ENCODE assay signal across 8 cellular contexts in the genomic region with DNA sequence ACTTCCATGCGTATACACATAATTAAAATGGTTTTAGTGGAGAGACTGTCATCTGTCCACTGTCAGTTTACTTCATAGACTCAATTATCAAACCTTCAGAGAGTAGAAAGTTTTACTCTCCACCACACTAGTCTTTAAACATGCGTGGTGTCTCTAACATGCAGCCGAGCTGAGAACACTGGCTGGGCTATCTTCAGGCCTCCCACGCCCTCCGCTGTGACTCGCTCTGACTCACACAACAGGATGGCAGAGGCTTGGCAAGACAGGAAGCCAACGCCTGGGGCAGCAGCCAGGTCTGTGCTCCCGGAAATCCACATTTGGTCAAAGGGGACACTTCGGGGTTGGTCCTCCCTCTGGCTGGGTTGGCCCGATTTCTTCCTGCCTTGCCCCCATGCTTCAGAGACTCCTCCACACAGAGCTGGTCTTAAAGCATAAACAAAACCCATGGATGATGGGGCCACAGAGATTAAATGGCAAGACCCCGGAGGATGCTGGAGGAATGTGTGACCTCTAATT. TPM values are rescaled to one million over a fixed set of nuclear protein-coding genes. Genes with fewer than 3 reads are reported as not detected.
A peak's percentile ranks its signal among the peaks of the same experiment; 100 is the strongest.
DNase-seq lines count a peak whose midpoint lies in the region; ATAC-seq and TF ChIP-seq lines count a peak whose summit lies in the region.

No MANE protein-coding gene starts in this region.

- no peak overlapping the region for H3K4me3 ChIP-seq in cardiac fibroblast (replicated peaks in 1 of 2; ENCODE audit: low read depth in 2 of 2, low read length in 2 of 2)
- no peak overlapping the region for H3K4me3 ChIP-seq in liver (ENCODE audit: low read depth in 1 of 3, low read length in 3 of 3)

- DNase-seq in DMS 273 (lab: John Stamatoyannopoulos, UW; ENCODE audit: unreplicated experiment) = peak; percentile 83
- DNase-seq in Kasumi-1 (lab: John Stamatoyannopoulos, UW) = peak; percentile 93 to 96
- DNase-seq in activated CD4-positive, CD25-positive, alpha-beta regulatory T cell treated with anti-CD3 and anti-CD28 coated beads, Interleukin-2, amount 50 U/mL, for 16 hours (ENCODE audit: low read depth, low spot score) = peak; percentile 73
- DNase-seq in cardiac fibroblast (ENCODE audit: low read depth in 2 of 2) = peak; percentile 96 to 97
- DNase-seq in stimulated activated CD8-positive, alpha-beta memory T cell treated with anti-CD3 and anti-CD28 coated beads, Interleukin-12 subunit alpha, Interleukin-12 subunit beta, amount 100 ng/mL, for 1 hour (ENCODE audit: low read depth) = peak; percentile 74
- DNase-seq in NAMALWA (ENCODE audit: low spot score) = no peak

- H3K9ac ChIP-seq in liver (ENCODE audit: low read depth in 1 of 2, low read length in 2 of 2) = no peak overlapping the region

- H3K27ac ChIP-seq in liver (ENCODE audit: low read depth in 1 of 2, low read length in 2 of 2) = peak overlapping the region; percentile 55 to 78

- no peaks in the 10 kb centered on the region for H3K27me3 ChIP-seq in liver (ENCODE audit: control insufficient read depth in 4 of 4, insufficient read depth in 4 of 4, low read length in 3 of 4)

- TF ChIP-seq CTCF in cardiac fibroblast (IDR thresholded peaks at IDR 0.05; ENCODE audit: low read depth, low read length) (no peak), liver (IDR thresholded peaks at IDR 0.05; ENCODE audit: low read depth, low read length, missing input control) (no peak)

- H3K4me1 ChIP-seq in liver (ENCODE audit: control insufficient read depth in 4 of 4, insufficient read depth in 4 of 4, low read length in 3 of 4) = peaks cover 2 to 7% (median 5%) of the 10 kb centered on the region in 4 donors

- WGBS in liver = 57% methylated on average over 11 of the region's 11 CpGs

- H3K36me3 ChIP-seq in liver (ENCODE audit: control insufficient read depth in 4 of 4, insufficient read depth in 3 of 4, low read depth in 1 of 4, low read length in 3 of 4) = no peaks in the 10 kb centered on the region

- TF ChIP-seq RAD21 in liver (IDR thresholded peaks at IDR 0.05) = no peak

- peak; percentile 46 for ATAC-seq in GM21576 (IDR thresholded peaks at IDR 0.05; ENCODE audit: unreplicated experiment)

- H3K9me3 ChIP-seq in liver (ENCODE audit: control insufficient read depth in 4 of 4, low read length in 3 of 4) = no peaks in the 10 kb centered on the region

TF ChIP-seq in liver, 16 proteins besides CTCF, POLR2A, EP300 and RAD21:
- TF ChIP-seq FOXA1 (IDR thresholded peaks at IDR 0.05) (no peak), FOXA2 (IDR thresholded peaks at IDR 0.05) (no peak), JUND (IDR thresholded peaks at IDR 0.05) (peak; percentile 19 to 28), YY1 (IDR thresholded peaks at IDR 0.05) (no peak), SP1 (IDR thresholded peaks at IDR 0.05) (peak; percentile 17), TAF1 (conservative IDR thresholded peaks at IDR 0.05) (no peak), EGR1 (IDR thresholded peaks at IDR 0.05; ENCODE audit: low read depth in 2 of 2) (no peak), HNF4G (IDR thresholded peaks at IDR 0.05) (no peak), HNF4A (conservative IDR thresholded peaks at IDR 0.05) (no peak), GABPA (IDR thresholded peaks at IDR 0.05 in 1 of 2, conservative IDR thresholded peaks at IDR 0.05 in 1 of 2) (no peak), RXRA (IDR thresholded peaks at IDR 0.05) (no peak), NR2F2 (IDR thresholded peaks at IDR 0.05) (peak; percentile 26)
- TF ChIP-seq, protein P1, sequence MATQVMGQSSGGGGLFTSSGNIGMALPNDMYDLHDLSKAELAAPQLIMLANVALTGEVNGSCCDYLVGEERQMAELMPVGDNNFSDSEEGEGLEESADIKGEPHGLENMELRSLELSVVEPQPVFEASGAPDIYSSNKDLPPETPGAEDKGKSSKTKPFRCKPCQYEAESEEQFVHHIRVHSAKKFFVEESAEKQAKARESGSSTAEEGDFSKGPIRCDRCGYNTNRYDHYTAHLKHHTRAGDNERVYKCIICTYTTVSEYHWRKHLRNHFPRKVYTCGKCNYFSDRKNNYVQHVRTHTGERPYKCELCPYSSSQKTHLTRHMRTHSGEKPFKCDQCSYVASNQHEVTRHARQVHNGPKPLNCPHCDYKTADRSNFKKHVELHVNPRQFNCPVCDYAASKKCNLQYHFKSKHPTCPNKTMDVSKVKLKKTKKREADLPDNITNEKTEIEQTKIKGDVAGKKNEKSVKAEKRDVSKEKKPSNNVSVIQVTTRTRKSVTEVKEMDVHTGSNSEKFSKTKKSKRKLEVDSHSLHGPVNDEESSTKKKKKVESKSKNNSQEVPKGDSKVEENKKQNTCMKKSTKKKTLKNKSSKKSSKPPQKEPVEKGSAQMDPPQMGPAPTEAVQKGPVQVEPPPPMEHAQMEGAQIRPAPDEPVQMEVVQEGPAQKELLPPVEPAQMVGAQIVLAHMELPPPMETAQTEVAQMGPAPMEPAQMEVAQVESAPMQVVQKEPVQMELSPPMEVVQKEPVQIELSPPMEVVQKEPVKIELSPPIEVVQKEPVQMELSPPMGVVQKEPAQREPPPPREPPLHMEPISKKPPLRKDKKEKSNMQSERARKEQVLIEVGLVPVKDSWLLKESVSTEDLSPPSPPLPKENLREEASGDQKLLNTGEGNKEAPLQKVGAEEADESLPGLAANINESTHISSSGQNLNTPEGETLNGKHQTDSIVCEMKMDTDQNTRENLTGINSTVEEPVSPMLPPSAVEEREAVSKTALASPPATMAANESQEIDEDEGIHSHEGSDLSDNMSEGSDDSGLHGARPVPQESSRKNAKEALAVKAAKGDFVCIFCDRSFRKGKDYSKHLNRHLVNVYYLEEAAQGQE (IDR thresholded peaks at IDR 0.05) = no peak
- TF ChIP-seq, protein P2, sequence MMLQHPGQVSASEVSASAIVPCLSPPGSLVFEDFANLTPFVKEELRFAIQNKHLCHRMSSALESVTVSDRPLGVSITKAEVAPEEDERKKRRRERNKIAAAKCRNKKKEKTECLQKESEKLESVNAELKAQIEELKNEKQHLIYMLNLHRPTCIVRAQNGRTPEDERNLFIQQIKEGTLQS (IDR thresholded peaks at IDR 0.05) = no peak
- TF ChIP-seq, protein P3, sequence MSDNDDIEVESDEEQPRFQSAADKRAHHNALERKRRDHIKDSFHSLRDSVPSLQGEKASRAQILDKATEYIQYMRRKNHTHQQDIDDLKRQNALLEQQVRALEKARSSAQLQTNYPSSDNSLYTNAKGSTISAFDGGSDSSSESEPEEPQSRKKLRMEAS (IDR thresholded peaks at IDR 0.05) = no peak
- TF ChIP-seq, protein P4, sequence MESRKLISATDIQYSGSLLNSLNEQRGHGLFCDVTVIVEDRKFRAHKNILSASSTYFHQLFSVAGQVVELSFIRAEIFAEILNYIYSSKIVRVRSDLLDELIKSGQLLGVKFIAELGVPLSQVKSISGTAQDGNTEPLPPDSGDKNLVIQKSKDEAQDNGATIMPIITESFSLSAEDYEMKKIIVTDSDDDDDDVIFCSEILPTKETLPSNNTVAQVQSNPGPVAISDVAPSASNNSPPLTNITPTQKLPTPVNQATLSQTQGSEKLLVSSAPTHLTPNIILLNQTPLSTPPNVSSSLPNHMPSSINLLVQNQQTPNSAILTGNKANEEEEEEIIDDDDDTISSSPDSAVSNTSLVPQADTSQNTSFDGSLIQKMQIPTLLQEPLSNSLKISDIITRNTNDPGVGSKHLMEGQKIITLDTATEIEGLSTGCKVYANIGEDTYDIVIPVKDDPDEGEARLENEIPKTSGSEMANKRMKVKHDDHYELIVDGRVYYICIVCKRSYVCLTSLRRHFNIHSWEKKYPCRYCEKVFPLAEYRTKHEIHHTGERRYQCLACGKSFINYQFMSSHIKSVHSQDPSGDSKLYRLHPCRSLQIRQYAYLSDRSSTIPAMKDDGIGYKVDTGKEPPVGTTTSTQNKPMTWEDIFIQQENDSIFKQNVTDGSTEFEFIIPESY (IDR thresholded peaks at IDR 0.05) = no peak

RNA-seq across cellular contexts. Expression of a gene that starts 22.7 kb away (rescaled TPM):
- 10 to 100 TPM; 23.2 to 24.3 TPM for total RNA-seq in liver
- 10 to 100 TPM; 23.0 to 23.7 TPM for polyA plus RNA-seq in liver

RNA-seq across cellular contexts. Expression of a gene that starts 55.8 kb away (rescaled TPM):
- total RNA-seq in liver = 10 to 100 TPM; 31.1 to 39.5 TPM
- polyA plus RNA-seq in liver = 10 to 100 TPM; 52.8 to 54.3 TPM
